8 cellular contexts compared by ENCODE assay signal in genomic region chr16:46620265-46621005, GRCh38. TPM values are rescaled to one million over a fixed set of nuclear protein-coding genes. Genes with fewer than 3 reads are reported as not detected.
DNase-seq lines count a peak whose midpoint lies in the region; ATAC-seq and TF ChIP-seq lines count a peak whose summit lies in the region.

No MANE protein-coding gene starts in this region.

- peak overlapping the region; percentile 86 for H3K4me3 Mint-ChIP-seq in progenitor cell of endocrine pancreas (ENCODE audit: low read depth)

- peak; percentile 6 for ATAC-seq in HG02852 (IDR thresholded peaks at IDR 0.05; ENCODE audit: unreplicated experiment)

- H3K27me3 ChIP-seq in SJCRH30: no peaks in the 10 kb centered on the region

- H3K27ac ChIP-seq in SJCRH30: peak overlapping the region; percentile 88

- H3K27ac Mint-ChIP-seq in progenitor cell of endocrine pancreas: peak overlapping the region; percentile 64

- TF ChIP-seq POLR2A in erythroblast (IDR thresholded peaks at IDR 0.05; ENCODE audit: low read length): no peak

- H3K9me3 Mint-ChIP-seq in progenitor cell of endocrine pancreas (ENCODE audit: low read depth): no peaks in the 10 kb centered on the region

- peaks cover 11% of the 10 kb centered on the region for H3K4me1 ChIP-seq in SJCRH30

- peaks cover 7% of the 10 kb centered on the region for H3K36me3 Mint-ChIP-seq in progenitor cell of endocrine pancreas (ENCODE audit: insufficient read depth)

- peak overlapping the region; percentile 90 for H3K4me3 ChIP-seq in GM08714 (ENCODE audit: low read length)
- H3K4me3 ChIP-seq in SJCRH30: peak overlapping the region; percentile 96

- H3K36me3 ChIP-seq in SJCRH30: peaks cover 36% of the 10 kb centered on the region

- H3K9me3 ChIP-seq in SJCRH30 (replicated peaks): no peaks in the 10 kb centered on the region

- no peak for DNase-seq in SJCRH30
- DNase-seq in erythroblast (lab: John Stamatoyannopoulos, UW): peak; percentile 72 to 79
- DNase-seq in progenitor cell of endocrine pancreas (ENCODE audit: low spot score, unreplicated experiment): no peak
- no peak for DNase-seq in COLO829 (ENCODE audit: low spot score)
- no peak for DNase-seq in cerebellum (ENCODE audit: low spot score)
- DNase-seq in LoVo (ENCODE audit: low spot score): no peak

- no peak for TF ChIP-seq CTCF in progenitor cell of endocrine pancreas (IDR thresholded peaks at IDR 0.05; ENCODE audit: unreplicated experiment)

- H3K4me1 Mint-ChIP-seq in progenitor cell of endocrine pancreas (ENCODE audit: low read depth): peaks cover 7% of the 10 kb centered on the region

- no peaks in the 10 kb centered on the region for H3K27me3 Mint-ChIP-seq in progenitor cell of endocrine pancreas

RNA-seq across cellular contexts. Expression of gene SHCBP1, which starts 0.7 kb away (rescaled TPM):
- 47.0 and 52.1 TPM in 2 replicates for total RNA-seq in SJCRH30 (2014; rRNA removed; shearing (Covaris generic))
- 7.7 and 8.3 TPM in 2 replicates for total RNA-seq in progenitor cell of endocrine pancreas
- total RNA-seq in cerebellum: 7.6 TPM

Comparison
In these comparisons a context has a peak if more than half of its experiments do, and no peak if none do; other contexts are left out.
1. DNase-seq: peak in erythroblast (2 of 2); none in SJCRH30 (0 of 2), progenitor cell of endocrine pancreas (single experiment), COLO829 (single experiment), cerebellum (single experiment) and LoVo (single experiment).